ENCODE assay signal across 27 cellular contexts in the genomic region with DNA sequence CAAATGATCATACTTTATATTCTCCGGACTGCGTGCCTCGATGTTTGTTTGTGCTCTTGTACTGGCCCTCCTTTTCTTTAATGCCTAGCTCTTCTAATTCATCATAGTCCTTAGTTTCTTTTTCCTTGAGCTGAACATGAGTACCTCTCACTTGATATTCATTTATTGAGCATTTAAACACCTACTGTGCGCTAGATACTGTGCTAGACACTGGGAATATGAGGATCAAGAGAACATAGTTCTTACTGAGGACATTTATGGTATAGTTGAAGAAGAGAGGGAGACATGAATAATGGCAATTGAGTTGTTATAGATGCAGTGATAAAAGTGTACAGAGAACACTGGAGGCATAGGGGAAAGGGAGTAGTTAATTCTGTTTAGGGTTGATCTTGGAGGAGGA.
"Had no signal": no experiment of that assay in that cellular context is flagged by ENCODE, and none has a peak within 500 bp of the region (broad histone marks: within the 10 kb centered on the region; RNA-seq: fewer than 3 reads in every experiment).

No MANE protein-coding gene starts in this region.

- H3K9me3 Mint-ChIP-seq: immature natural killer cell; naive thymus-derived CD4-positive, alpha-beta T cell; natural killer cell treated with Interleukin-12 subunit alpha and Interleukin-12 subunit beta and Interleukin-15 and Interleukin-18, amount 100 ng/mL, for 72 hours; stimulated activated naive B cell treated with anti-CD40 and anti-IgM and Interleukin-4, amounts not matched to agents 10 μg/mL and 1 μg/mL and 100 μg/mL, for 72 hours had no signal

- H3K27ac ChIP-seq: left ventricle myocardium inferior, pancreas, psoas muscle, skin epidermis, stomach, thyroid gland, transverse colon, uterus had no signal

- ATAC-seq: left colon; mucosa of descending colon; naive thymus-derived CD4-positive, alpha-beta T cell; natural killer cell treated with Interleukin-12 subunit alpha and Interleukin-12 subunit beta and Interleukin-15 and Interleukin-18, amount 100 ng/mL, for 72 hours; pancreas; psoas muscle; sciatic nerve; stimulated activated naive B cell treated with anti-CD40 and anti-IgM and Interleukin-4, amounts not matched to agents 10 μg/mL and 1 μg/mL and 100 μg/mL, for 72 hours; stimulated activated naive CD8-positive, alpha-beta T cell treated with anti-CD3 and anti-CD28 coated beads, Interleukin-15, Interleukin-2, amounts not matched to agents 100 U/mL and 50 U/mL, for 24 hours had no signal

- H3K27me3 ChIP-seq: pancreas, stomach, testis, thyroid gland, transverse colon, uterus had no signal

- DNase-seq: hypothalamus; immature natural killer cell; kidney; left colon; left ventricle myocardium inferior; midbrain; mucosa of descending colon; naive thymus-derived CD4-positive, alpha-beta T cell; nucleus accumbens; pancreas; posterior cingulate gyrus; psoas muscle; stimulated activated CD4-positive, alpha-beta T cell treated with anti-CD3 and anti-CD28 coated beads, Interleukin-12 subunit alpha, Interleukin-12 subunit beta, amount 100 ng/mL, for 4 hours; stimulated activated CD4-positive, alpha-beta T cell treated with anti-CD3 and anti-CD28 coated beads, Interleukin-15, amount 100 ng/mL, for 24 hours; stimulated activated CD4-positive, alpha-beta T cell treated with anti-CD3 and anti-CD28 coated beads, Interleukin-2, amount 100 ng/mL, for 24 hours; stimulated activated CD4-positive, alpha-beta T cell treated with anti-CD3 and anti-CD28 coated beads, Interleukin-4, amount 100 ng/mL, for 1 hour; stimulated activated naive B cell treated with anti-CD40 and anti-IgM and Interleukin-4, amounts not matched to agents 10 μg/mL and 1 μg/mL and 100 μg/mL, for 72 hours; stimulated activated naive CD8-positive, alpha-beta T cell treated with anti-CD3 and anti-CD28 coated beads, Interleukin-15, Interleukin-2, amounts not matched to agents 100 U/mL and 50 U/mL, for 24 hours; stomach; testis; thyroid gland; transverse colon; uterus had no signal

- H3K9me3 ChIP-seq: left ventricle myocardium inferior, mucosa of descending colon, pancreas, psoas muscle, stomach, testis, thyroid gland, transverse colon, uterus had no signal

- H3K4me3 Mint-ChIP-seq: immature natural killer cell; naive thymus-derived CD4-positive, alpha-beta T cell; natural killer cell treated with Interleukin-12 subunit alpha and Interleukin-12 subunit beta and Interleukin-15 and Interleukin-18, amount 100 ng/mL, for 72 hours; stimulated activated naive B cell treated with anti-CD40 and anti-IgM and Interleukin-4, amounts not matched to agents 10 μg/mL and 1 μg/mL and 100 μg/mL, for 72 hours had no signal

- H3K36me3 ChIP-seq: thyroid gland, uterus had no signal

- H3K27ac Mint-ChIP-seq: immature natural killer cell; natural killer cell treated with Interleukin-12 subunit alpha and Interleukin-12 subunit beta and Interleukin-15 and Interleukin-18, amount 100 ng/mL, for 72 hours; stimulated activated naive B cell treated with anti-CD40 and anti-IgM and Interleukin-4, amounts not matched to agents 10 μg/mL and 1 μg/mL and 100 μg/mL, for 72 hours had no signal

- H3K27me3 Mint-ChIP-seq: naive thymus-derived CD4-positive, alpha-beta T cell; natural killer cell treated with Interleukin-12 subunit alpha and Interleukin-12 subunit beta and Interleukin-15 and Interleukin-18, amount 100 ng/mL, for 72 hours; stimulated activated naive B cell treated with anti-CD40 and anti-IgM and Interleukin-4, amounts not matched to agents 10 μg/mL and 1 μg/mL and 100 μg/mL, for 72 hours had no signal

- H3K4me3 ChIP-seq: left ventricle myocardium inferior, lung, mucosa of descending colon, pancreas, psoas muscle, skin epidermis, stomach, testis, thyroid gland, transverse colon, uterus had no signal
